ENCODE assay signal across 13 cellular contexts in the genomic region with DNA sequence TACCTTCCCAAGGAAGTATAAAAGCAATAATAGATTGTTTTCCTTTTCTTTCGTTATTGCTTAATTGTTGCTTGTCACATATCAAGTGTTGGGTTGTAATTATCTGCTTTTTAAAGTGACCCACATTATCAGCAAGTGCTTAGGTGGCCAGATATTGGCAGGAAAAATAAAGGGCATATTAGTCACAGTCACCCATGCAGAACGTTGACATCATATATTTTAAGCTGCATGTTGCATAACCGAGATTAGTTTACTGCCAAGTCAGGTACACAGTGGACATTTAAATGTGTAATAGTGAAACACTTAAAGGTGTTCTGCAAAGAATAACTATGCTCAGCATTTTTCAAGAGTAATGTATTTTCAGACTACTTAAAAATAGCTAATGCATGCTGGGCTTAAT. TPM values are rescaled to one million over a fixed set of nuclear protein-coding genes. Genes with fewer than 3 reads are reported as not detected.
DNase-seq lines count a peak whose midpoint lies in the region; ATAC-seq and TF ChIP-seq lines count a peak whose summit lies in the region.
"Had no signal": no experiment of that assay in that cellular context is flagged by ENCODE, and none has a peak within 500 bp of the region (broad histone marks: within the 10 kb centered on the region; RNA-seq: fewer than 3 reads in every experiment).

No MANE protein-coding gene starts in this region.

- no peaks in the 10 kb centered on the region for H3K4me1 ChIP-seq in left lung
- H3K4me1 ChIP-seq: tibial artery had no signal

- no peak overlapping the region for H3K27ac ChIP-seq in left lung
- H3K27ac ChIP-seq: tibial artery had no signal

- DNase-seq in NCI-H69 (lab: John Stamatoyannopoulos, UW), result peak; percentile 88
- DNase-seq in epithelial cell of esophagus (ENCODE audit: low read depth), result peak; percentile 90
- no peak for DNase-seq in left lung
- DNase-seq in CD1c-positive myeloid dendritic cell (ENCODE audit: extremely low spot score), result no peak
- DNase-seq in islet precursor cell, result no peak
- DNase-seq in GM10266 (ENCODE audit: extremely low spot score), result no peak
- DNase-seq: activated T-cell treated with anti-CD3 and anti-CD28 coated beads, Interleukin-2, amount 50 U/mL, for 4 hours; amygdala; mesenchymal stem cell; NK-92 treated with Interleukin-12 subunit alpha and Interleukin-12 subunit beta, amount 100 ng/mL, for 24 hours; tibial artery had no signal

- H3K36me3 ChIP-seq in left lung, result no peaks in the 10 kb centered on the region
- H3K36me3 ChIP-seq: tibial artery had no signal

- ATAC-seq in left lung, result peak; percentile 83
- ATAC-seq in GM21360 (IDR thresholded peaks at IDR 0.05; ENCODE audit: unreplicated experiment), result no peak
- ATAC-seq: activated T-cell treated with anti-CD3 and anti-CD28 coated beads, Interleukin-2, amount 50 U/mL, for 4 hours had no signal

- no peaks in the 10 kb centered on the region for H3K9me3 ChIP-seq in left lung
- H3K9me3 ChIP-seq: tibial artery had no signal

- intact Hi-C loops in left lung (cut with DNase I), result no loop called here

- H3K4me3 ChIP-seq in epithelial cell of esophagus (ENCODE audit: low read length), result no peak overlapping the region
- H3K4me3 ChIP-seq in left lung, result no peak overlapping the region
- H3K4me3 ChIP-seq: tibial artery had no signal

- H3K27me3 ChIP-seq in left lung, result no peaks in the 10 kb centered on the region
- H3K27me3 ChIP-seq: tibial artery had no signal

- TF ChIP-seq RAD21 in Ishikawa (IDR thresholded peaks at IDR 0.05; ENCODE audit: low read depth), result no peak

- no peak for TF ChIP-seq CTCF in epithelial cell of esophagus (IDR thresholded peaks at IDR 0.05; ENCODE audit: insufficient read depth, low read depth, low read length, missing control alignments)
- TF ChIP-seq CTCF in left lung (IDR thresholded peaks at IDR 0.05), result no peak
- TF ChIP-seq CTCF in GM10266 (IDR thresholded peaks at IDR 0.05; ENCODE audit: control insufficient read depth, insufficient read depth, low read depth, missing control alignments), result no peak

- peak; percentile 56; the same call in 1 of the 2 replicates for TF ChIP-seq EP300 in Ishikawa (IDR thresholded peaks at IDR 0.05; ENCODE audit: borderline replicate concordance)

TF ChIP-seq in Ishikawa, 13 proteins besides CTCF, POLR2A, EP300 and RAD21:
- TF ChIP-seq CREB1 (IDR thresholded peaks at IDR 0.05; ENCODE audit: low read depth) (0 out of 2 replicates have a peak, but pooled peaks have one; percentile 30), TAF1 (IDR thresholded peaks at IDR 0.05; ENCODE audit: low read depth) (no peak), ZBTB7A (IDR thresholded peaks at IDR 0.05; ENCODE audit: low read depth) (no peak), TCF12 (IDR thresholded peaks at IDR 0.05; ENCODE audit: low read depth) (peak; percentile 80), NFIC (IDR thresholded peaks at IDR 0.05) (peak; percentile 92), CEBPB (IDR thresholded peaks at IDR 0.05) (peak; percentile 97), FOXM1 (IDR thresholded peaks at IDR 0.05; ENCODE audit: borderline replicate concordance, low read depth) (no peak), YY1 (IDR thresholded peaks at IDR 0.05; ENCODE audit: low read depth) (no peak), TEAD4 (IDR thresholded peaks at IDR 0.05) (peak; percentile 54; the same call in 1 of the 2 replicates), EGR1 (IDR thresholded peaks at IDR 0.05) (no peak)
- TF ChIP-seq, protein P1, sequence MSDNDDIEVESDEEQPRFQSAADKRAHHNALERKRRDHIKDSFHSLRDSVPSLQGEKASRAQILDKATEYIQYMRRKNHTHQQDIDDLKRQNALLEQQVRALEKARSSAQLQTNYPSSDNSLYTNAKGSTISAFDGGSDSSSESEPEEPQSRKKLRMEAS (IDR thresholded peaks at IDR 0.05), result peak; percentile 38; the same call in 1 of the 2 replicates
- TF ChIP-seq, protein P2, sequence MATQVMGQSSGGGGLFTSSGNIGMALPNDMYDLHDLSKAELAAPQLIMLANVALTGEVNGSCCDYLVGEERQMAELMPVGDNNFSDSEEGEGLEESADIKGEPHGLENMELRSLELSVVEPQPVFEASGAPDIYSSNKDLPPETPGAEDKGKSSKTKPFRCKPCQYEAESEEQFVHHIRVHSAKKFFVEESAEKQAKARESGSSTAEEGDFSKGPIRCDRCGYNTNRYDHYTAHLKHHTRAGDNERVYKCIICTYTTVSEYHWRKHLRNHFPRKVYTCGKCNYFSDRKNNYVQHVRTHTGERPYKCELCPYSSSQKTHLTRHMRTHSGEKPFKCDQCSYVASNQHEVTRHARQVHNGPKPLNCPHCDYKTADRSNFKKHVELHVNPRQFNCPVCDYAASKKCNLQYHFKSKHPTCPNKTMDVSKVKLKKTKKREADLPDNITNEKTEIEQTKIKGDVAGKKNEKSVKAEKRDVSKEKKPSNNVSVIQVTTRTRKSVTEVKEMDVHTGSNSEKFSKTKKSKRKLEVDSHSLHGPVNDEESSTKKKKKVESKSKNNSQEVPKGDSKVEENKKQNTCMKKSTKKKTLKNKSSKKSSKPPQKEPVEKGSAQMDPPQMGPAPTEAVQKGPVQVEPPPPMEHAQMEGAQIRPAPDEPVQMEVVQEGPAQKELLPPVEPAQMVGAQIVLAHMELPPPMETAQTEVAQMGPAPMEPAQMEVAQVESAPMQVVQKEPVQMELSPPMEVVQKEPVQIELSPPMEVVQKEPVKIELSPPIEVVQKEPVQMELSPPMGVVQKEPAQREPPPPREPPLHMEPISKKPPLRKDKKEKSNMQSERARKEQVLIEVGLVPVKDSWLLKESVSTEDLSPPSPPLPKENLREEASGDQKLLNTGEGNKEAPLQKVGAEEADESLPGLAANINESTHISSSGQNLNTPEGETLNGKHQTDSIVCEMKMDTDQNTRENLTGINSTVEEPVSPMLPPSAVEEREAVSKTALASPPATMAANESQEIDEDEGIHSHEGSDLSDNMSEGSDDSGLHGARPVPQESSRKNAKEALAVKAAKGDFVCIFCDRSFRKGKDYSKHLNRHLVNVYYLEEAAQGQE (IDR thresholded peaks at IDR 0.05; ENCODE audit: low read depth), result no peak
- TF ChIP-seq, protein P3, sequence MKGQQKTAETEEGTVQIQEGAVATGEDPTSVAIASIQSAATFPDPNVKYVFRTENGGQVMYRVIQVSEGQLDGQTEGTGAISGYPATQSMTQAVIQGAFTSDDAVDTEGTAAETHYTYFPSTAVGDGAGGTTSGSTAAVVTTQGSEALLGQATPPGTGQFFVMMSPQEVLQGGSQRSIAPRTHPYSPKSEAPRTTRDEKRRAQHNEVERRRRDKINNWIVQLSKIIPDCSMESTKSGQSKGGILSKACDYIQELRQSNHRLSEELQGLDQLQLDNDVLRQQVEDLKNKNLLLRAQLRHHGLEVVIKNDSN (IDR thresholded peaks at IDR 0.05), result no peak

RNA-seq across cellular contexts. Expression of a gene that starts 11.4 kb away (rescaled TPM):
- total RNA-seq in left lung, result 10 to 100 TPM; 58.8 to 65.9 TPM

Comparison
In these comparisons a context has a peak if more than half of its experiments do, and no peak if none do; other contexts are left out.
1. DNase-seq: peak in NCI-H69 (single experiment) and epithelial cell of esophagus (single experiment); none in left lung (0 of 2), CD1c-positive myeloid dendritic cell (single experiment), islet precursor cell (single experiment) and GM10266 (single experiment).